Comparison of ENCODE assay signal across 1 cellular context in genomic region chr19:52007805-52008557, GRCh38.
A peak's percentile ranks its signal among the peaks of the same experiment; 100 is the strongest.
TF ChIP-seq lines count a peak whose summit lies in the region.

TSS of gene ZNF615 (minus strand) at chr19:52008211. CDS start at chr19:52003711, 4,500 bp downstream.

TF ChIP-seq in K562, 482 proteins besides CTCF, POLR2A, EP300 and RAD21 (continued from another document and continues in another):
- TF ChIP-seq ZNF318 (IDR thresholded peaks at IDR 0.05; ENCODE audit: borderline replicate concordance in 1 of 2, low read depth in 1 of 2) (no peak), USF2 (CRISPR knock-in tag; IDR thresholded peaks at IDR 0.05) (no peak), CTBP1 (IDR thresholded peaks at IDR 0.05; ENCODE audit: borderline replicate concordance) (peak; percentile 63), CREB1 (IDR thresholded peaks at IDR 0.05) (no peak), CREB1 (CRISPR knock-in tag; IDR thresholded peaks at IDR 0.05) (no peak), ZNF253 (CRISPR knock-in tag; conservative IDR thresholded peaks at IDR 0.05) (no peak), HMG20B (CRISPR knock-in tag; IDR thresholded peaks at IDR 0.05) (no peak), IFI16 (CRISPR knock-in tag; IDR thresholded peaks at IDR 0.05) (no peak), SUPT5H (IDR thresholded peaks at IDR 0.05) (peak; percentile 66), PTBP1 (IDR thresholded peaks at IDR 0.05; ENCODE audit: low read depth, low read length) (no peak), MECOM (CRISPR knock-in tag; IDR thresholded peaks at IDR 0.05) (no peak), LCOR (CRISPR knock-in tag; IDR thresholded peaks at IDR 0.05) (no peak), GABPB1 (CRISPR knock-in tag; IDR thresholded peaks at IDR 0.05) (peak; percentile 44; the same call in 1 of the 2 replicates), SMARCA5 (IDR thresholded peaks at IDR 0.05) (no peak), TARDBP (IDR thresholded peaks at IDR 0.05) (no peak), ZNF3 (CRISPR knock-in tag; IDR thresholded peaks at IDR 0.05) (no peak), CHD2 (IDR thresholded peaks at IDR 0.05; ENCODE audit: low read depth, low read length) (no peak), ZC3H11A (IDR thresholded peaks at IDR 0.05; ENCODE audit: low read depth, low read length) (no peak), ELF4 (CRISPR knock-in tag; IDR thresholded peaks at IDR 0.05) (no peak), SMARCC2 (IDR thresholded peaks at IDR 0.05; ENCODE audit: low read depth) (no peak), MEF2A (IDR thresholded peaks at IDR 0.05; ENCODE audit: control insufficient read depth, low read depth, low read length) (no peak), ZNF384 (IDR thresholded peaks at IDR 0.05; ENCODE audit: low read depth, low read length) (no peak), ZNF12 (CRISPR knock-in tag; IDR thresholded peaks at IDR 0.05) (no peak), ZNF184 (CRISPR knock-in tag; IDR thresholded peaks at IDR 0.05) (no peak), ESRRA (IDR thresholded peaks at IDR 0.05; ENCODE audit: borderline replicate concordance, low read depth) (0 out of 2 replicates have a peak, but pooled peaks have one; percentile 30), TRIM24 (IDR thresholded peaks at IDR 0.05) (no peak), FOXK2 (conservative IDR thresholded peaks at IDR 0.05 in 1 of 2, IDR thresholded peaks at IDR 0.05 in 1 of 2; ENCODE audit: low read depth in 2 of 2) (peak; percentile 55 to 77; a peak in 2 of 4 replicates), HDAC2 (IDR thresholded peaks at IDR 0.05) (peak; percentile 53; the same call in 1 of the 2 replicates), SRSF1 (IDR thresholded peaks at IDR 0.05; ENCODE audit: low read depth, low read length) (peak; percentile 81; the same call in 1 of the 2 replicates), HDAC1 (IDR thresholded peaks at IDR 0.05) (peak in 1 of 2 experiments; percentile 73; a peak in 2 of 4 replicates), RBM25 (IDR thresholded peaks at IDR 0.05; ENCODE audit: low read depth, low read length, severe bottlenecking) (no peak), FOXM1 (IDR thresholded peaks at IDR 0.05; ENCODE audit: low read depth) (no peak), FOXM1 (CRISPR knock-in tag; IDR thresholded peaks at IDR 0.05; ENCODE audit: low read depth) (no peak), TCFL5 (CRISPR knock-in tag; conservative IDR thresholded peaks at IDR 0.05) (no peak), POLR2B (IDR thresholded peaks at IDR 0.05; ENCODE audit: low read depth, partially characterized antibody) (peak; percentile 30), MYNN (IDR thresholded peaks at IDR 0.05) (no peak), MYNN (CRISPR knock-in tag; IDR thresholded peaks at IDR 0.05) (no peak), ZNF609 (CRISPR knock-in tag; IDR thresholded peaks at IDR 0.05; ENCODE audit: borderline replicate concordance) (no peak), TGIF2 (CRISPR knock-in tag; IDR thresholded peaks at IDR 0.05) (no peak), NR1H2 (CRISPR knock-in tag; IDR thresholded peaks at IDR 0.05) (no peak), NFE2L1 (tag; IDR thresholded peaks at IDR 0.05; ENCODE audit: borderline replicate concordance, low read depth) (no peak), ZBTB8A (IDR thresholded peaks at IDR 0.05; ENCODE audit: partially characterized antibody) (no peak), POLR2AphosphoS5 (IDR thresholded peaks at IDR 0.05; ENCODE audit: control insufficient read depth, insufficient read depth, low read depth, low read length) (no peak), KLF10 (CRISPR knock-in tag; IDR thresholded peaks at IDR 0.05) (no peak)
- TF ChIP-seq, protein P1, sequence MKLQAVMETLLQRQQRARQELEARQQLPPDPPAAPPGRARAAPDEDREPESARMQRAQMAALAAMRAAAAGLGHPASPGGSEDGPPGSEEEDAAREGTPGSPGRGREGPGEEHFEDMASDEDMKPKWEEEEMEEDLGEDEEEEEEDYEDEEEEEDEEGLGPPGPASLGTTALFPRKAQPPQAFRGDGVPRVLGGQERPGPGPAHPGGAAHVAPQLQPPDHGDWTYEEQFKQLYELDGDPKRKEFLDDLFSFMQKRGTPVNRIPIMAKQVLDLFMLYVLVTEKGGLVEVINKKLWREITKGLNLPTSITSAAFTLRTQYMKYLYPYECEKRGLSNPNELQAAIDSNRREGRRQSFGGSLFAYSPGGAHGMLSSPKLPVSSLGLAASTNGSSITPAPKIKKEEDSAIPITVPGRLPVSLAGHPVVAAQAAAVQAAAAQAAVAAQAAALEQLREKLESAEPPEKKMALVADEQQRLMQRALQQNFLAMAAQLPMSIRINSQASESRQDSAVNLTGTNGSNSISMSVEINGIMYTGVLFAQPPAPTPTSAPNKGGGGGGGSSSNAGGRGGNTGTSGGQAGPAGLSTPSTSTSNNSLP (IDR thresholded peaks at IDR 0.05; ENCODE audit: borderline replicate concordance, low read depth, low read length): no peak
- TF ChIP-seq, protein P2, sequence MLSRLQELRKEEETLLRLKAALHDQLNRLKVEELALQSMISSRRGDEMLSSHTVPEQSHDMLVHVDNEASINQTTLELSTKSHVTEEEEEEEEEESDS (CRISPR knock-in tag; IDR thresholded peaks at IDR 0.05): no peak
- TF ChIP-seq, protein P3, sequence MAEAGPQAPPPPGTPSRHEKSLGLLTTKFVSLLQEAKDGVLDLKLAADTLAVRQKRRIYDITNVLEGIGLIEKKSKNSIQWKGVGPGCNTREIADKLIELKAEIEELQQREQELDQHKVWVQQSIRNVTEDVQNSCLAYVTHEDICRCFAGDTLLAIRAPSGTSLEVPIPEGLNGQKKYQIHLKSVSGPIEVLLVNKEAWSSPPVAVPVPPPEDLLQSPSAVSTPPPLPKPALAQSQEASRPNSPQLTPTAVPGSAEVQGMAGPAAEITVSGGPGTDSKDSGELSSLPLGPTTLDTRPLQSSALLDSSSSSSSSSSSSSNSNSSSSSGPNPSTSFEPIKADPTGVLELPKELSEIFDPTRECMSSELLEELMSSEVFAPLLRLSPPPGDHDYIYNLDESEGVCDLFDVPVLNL (CRISPR knock-in tag; IDR thresholded peaks at IDR 0.05; ENCODE audit: low read depth): no peak
- TF ChIP-seq, protein P4, sequence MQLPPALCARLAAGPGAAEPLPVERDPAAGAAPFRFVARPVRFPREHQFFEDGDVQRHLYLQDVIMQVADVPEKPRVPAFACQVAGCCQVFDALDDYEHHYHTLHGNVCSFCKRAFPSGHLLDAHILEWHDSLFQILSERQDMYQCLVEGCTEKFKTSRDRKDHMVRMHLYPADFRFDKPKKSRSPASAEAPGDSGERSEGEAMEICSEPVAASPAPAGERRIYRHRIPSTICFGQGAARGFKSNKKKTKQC (CRISPR knock-in tag; IDR thresholded peaks at IDR 0.05): no peak
- TF ChIP-seq, protein P5, sequence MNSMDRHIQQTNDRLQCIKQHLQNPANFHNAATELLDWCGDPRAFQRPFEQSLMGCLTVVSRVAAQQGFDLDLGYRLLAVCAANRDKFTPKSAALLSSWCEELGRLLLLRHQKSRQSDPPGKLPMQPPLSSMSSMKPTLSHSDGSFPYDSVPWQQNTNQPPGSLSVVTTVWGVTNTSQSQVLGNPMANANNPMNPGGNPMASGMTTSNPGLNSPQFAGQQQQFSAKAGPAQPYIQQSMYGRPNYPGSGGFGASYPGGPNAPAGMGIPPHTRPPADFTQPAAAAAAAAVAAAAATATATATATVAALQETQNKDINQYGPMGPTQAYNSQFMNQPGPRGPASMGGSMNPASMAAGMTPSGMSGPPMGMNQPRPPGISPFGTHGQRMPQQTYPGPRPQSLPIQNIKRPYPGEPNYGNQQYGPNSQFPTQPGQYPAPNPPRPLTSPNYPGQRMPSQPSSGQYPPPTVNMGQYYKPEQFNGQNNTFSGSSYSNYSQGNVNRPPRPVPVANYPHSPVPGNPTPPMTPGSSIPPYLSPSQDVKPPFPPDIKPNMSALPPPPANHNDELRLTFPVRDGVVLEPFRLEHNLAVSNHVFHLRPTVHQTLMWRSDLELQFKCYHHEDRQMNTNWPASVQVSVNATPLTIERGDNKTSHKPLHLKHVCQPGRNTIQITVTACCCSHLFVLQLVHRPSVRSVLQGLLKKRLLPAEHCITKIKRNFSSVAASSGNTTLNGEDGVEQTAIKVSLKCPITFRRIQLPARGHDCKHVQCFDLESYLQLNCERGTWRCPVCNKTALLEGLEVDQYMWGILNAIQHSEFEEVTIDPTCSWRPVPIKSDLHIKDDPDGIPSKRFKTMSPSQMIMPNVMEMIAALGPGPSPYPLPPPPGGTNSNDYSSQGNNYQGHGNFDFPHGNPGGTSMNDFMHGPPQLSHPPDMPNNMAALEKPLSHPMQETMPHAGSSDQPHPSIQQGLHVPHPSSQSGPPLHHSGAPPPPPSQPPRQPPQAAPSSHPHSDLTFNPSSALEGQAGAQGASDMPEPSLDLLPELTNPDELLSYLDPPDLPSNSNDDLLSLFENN (IDR thresholded peaks at IDR 0.05; ENCODE audit: low read depth in 2 of 2, low read length in 2 of 2): no peak
